Comparison of ENCODE assay signal across 22 cellular contexts in the genomic region with DNA sequence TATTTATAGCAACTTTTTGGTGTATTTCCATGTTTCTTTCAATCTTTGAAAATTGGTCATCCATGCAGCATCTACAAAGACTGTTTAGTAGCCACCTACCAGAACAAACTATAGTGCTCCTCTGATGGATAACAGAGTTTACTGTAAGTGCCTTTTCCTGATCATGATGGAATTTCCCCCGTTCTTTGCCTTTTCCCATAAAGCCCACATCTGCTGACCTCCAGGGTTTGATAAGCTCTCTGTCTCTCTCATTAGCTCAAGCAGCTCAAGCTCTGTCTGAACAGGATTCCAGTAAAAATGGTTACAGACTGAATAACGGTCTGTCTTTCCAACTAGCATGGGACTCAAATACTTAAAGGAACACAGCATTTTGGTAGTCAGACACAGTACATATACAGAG.
"Had no signal": no experiment of that assay in that cellular context is flagged by ENCODE, and none has a peak within 500 bp of the region (broad histone marks: within the 10 kb centered on the region; RNA-seq: fewer than 3 reads in every experiment).

No MANE protein-coding gene starts in this region.

- H3K27ac ChIP-seq: colonic mucosa, coronary artery, dorsolateral prefrontal cortex, epithelial cell of prostate, esophagus squamous epithelium, foreskin keratinocyte, gastrocnemius medialis, gastroesophageal sphincter, heart left ventricle had no signal

- H3K9me3 ChIP-seq: colonic mucosa, esophagus squamous epithelium, gastrocnemius medialis, gastroesophageal sphincter, heart left ventricle had no signal

- ATAC-seq: effector memory CD8-positive, alpha-beta T cell; esophagus mucosa; foreskin keratinocyte; gastrocnemius medialis; gastroesophageal sphincter; heart left ventricle had no signal

- DNase-seq: colonic mucosa; cortex of kidney; dermis blood vessel endothelial cell; dorsolateral prefrontal cortex; effector CD4-positive, alpha-beta T cell; effector CD8-positive, alpha-beta T cell; effector memory CD4-positive, alpha-beta T cell; effector memory CD8-positive, alpha-beta T cell; endodermal cell; erythroblast; esophagus squamous epithelium; foreskin fibroblast; foreskin keratinocyte; foreskin melanocyte; gastrocnemius medialis; glutamatergic neuron; head of caudate nucleus; heart left ventricle had no signal

- H3K36me3 ChIP-seq: colonic mucosa, esophagus squamous epithelium, gastrocnemius medialis, gastroesophageal sphincter, heart left ventricle had no signal

- H3K4me3 ChIP-seq: colonic mucosa, coronary artery, dorsolateral prefrontal cortex, esophagus squamous epithelium, gastrocnemius medialis, gastroesophageal sphincter, heart left ventricle had no signal

- H3K4me1 ChIP-seq: colonic mucosa, foreskin keratinocyte, gastrocnemius medialis had no signal

- H3K27me3 ChIP-seq: colonic mucosa, dorsolateral prefrontal cortex, gastrocnemius medialis, gastroesophageal sphincter, heart left ventricle had no signal
